Comparison of ENCODE assay signal across 27 cellular contexts in genomic region chr22:38762607-38763006, GRCh38. TPM values are rescaled to one million over a fixed set of nuclear protein-coding genes. Genes with fewer than 3 reads are reported as not detected.
DNase-seq lines count a peak whose midpoint lies in the region; ATAC-seq lines count a peak whose summit lies in the region.
"Had no signal": no experiment of that assay in that cellular context is flagged by ENCODE, and none has a peak within 500 bp of the region (broad histone marks: within the 10 kb centered on the region; RNA-seq: fewer than 3 reads in every experiment).

No MANE protein-coding gene starts in this region.

- no peaks in the 10 kb centered on the region for H3K9me3 Mint-ChIP-seq in stimulated activated effector memory CD8-positive, alpha-beta T cell treated with anti-CD3 and anti-CD28 coated beads, Interleukin-12 subunit alpha, Interleukin-12 subunit beta, amount 100 ng/mL, for 72 hours
- H3K9me3 Mint-ChIP-seq: activated naive CD4-positive, alpha-beta T cell treated with anti-CD3 and anti-CD28 coated beads for 36 hours; activated T-helper 1 cell treated with anti-CD3 and anti-CD28 coated beads, Interleukin-12 subunit alpha, Interleukin-12 subunit beta, Interleukin-2, Interleukin-4 antibody, amounts not matched to agents 30 ng/mL and 10 ng/mL and 1 ng/mL, durations not matched to agents 14 hours and 24 hours and 36 hours; IgD-negative memory B cell; memory B cell; T-cell had no signal

- H3K4me1 Mint-ChIP-seq in stimulated activated effector memory CD8-positive, alpha-beta T cell treated with anti-CD3 and anti-CD28 coated beads, Interleukin-12 subunit alpha, Interleukin-12 subunit beta, amount 100 ng/mL, for 72 hours: peaks cover 26% of the 10 kb centered on the region

- DNase-seq in SHP77 (lab: John Stamatoyannopoulos, UW) (peak; percentile 16 to 47), SHP77 treated with DMSO at 0.1 percent for 48 hours (lab: John Stamatoyannopoulos, UW) (no peak), SK-N-DZ (ENCODE audit: low spot score) (peak; percentile 64), left kidney (ENCODE audit: low read depth, low spot score) (peak; percentile 83), G401 (ENCODE audit: low spot score) (no peak)
- DNase-seq in stimulated activated effector memory CD8-positive, alpha-beta T cell treated with anti-CD3 and anti-CD28 coated beads, Interleukin-12 subunit alpha, Interleukin-12 subunit beta, amount 100 ng/mL, for 72 hours (ENCODE audit: low spot score in 2 of 2): no peak
- DNase-seq: activated CD4-positive, alpha-beta T cell treated with anti-CD3 and anti-CD28 coated beads, Interleukin-2, amount 50 U/mL, for 48 hours; activated naive CD4-positive, alpha-beta T cell treated with anti-CD3 and anti-CD28 coated beads for 36 hours; amniotic stem cell; COR-L47; DMS53; effector CD8-positive, alpha-beta T cell; erythroblast; GF-D8; left cardiac atrium; NCI-H187 treated with DMSO at 0.1 percent for 48 hours; PC-9; SIG-M5; stimulated activated CD8-positive, alpha-beta memory T cell treated with anti-CD3 and anti-CD28 coated beads, Interleukin-4, amount 100 ng/mL, for 48 hours; stomach; T-cell; trophoblast cell had no signal

- peak overlapping the region; percentile 43 for H3K27ac Mint-ChIP-seq in stimulated activated effector memory CD8-positive, alpha-beta T cell treated with anti-CD3 and anti-CD28 coated beads, Interleukin-12 subunit alpha, Interleukin-12 subunit beta, amount 100 ng/mL, for 72 hours
- H3K27ac Mint-ChIP-seq: activated naive CD4-positive, alpha-beta T cell treated with anti-CD3 and anti-CD28 coated beads for 36 hours; activated T-helper 1 cell treated with anti-CD3 and anti-CD28 coated beads, Interleukin-12 subunit alpha, Interleukin-12 subunit beta, Interleukin-2, Interleukin-4 antibody, amounts not matched to agents 30 ng/mL and 10 ng/mL and 1 ng/mL, durations not matched to agents 14 hours and 24 hours and 36 hours; IgD-negative memory B cell; memory B cell; T-cell had no signal

- ATAC-seq in stimulated activated effector memory CD8-positive, alpha-beta T cell treated with anti-CD3 and anti-CD28 coated beads, Interleukin-12 subunit alpha, Interleukin-12 subunit beta, amount 100 ng/mL, for 72 hours: no peak
- ATAC-seq in GM18520 (IDR thresholded peaks at IDR 0.05; ENCODE audit: unreplicated experiment) (no peak), GM21786 (IDR thresholded peaks at IDR 0.05; ENCODE audit: unreplicated experiment) (no peak)
- ATAC-seq: left cardiac atrium, T-cell had no signal

- in situ Hi-C loops in G401 (cut with HindIII; ENCODE audit: low sequenced_read_pairs): no loop called here

- H3K4me3 Mint-ChIP-seq in stimulated activated effector memory CD8-positive, alpha-beta T cell treated with anti-CD3 and anti-CD28 coated beads, Interleukin-12 subunit alpha, Interleukin-12 subunit beta, amount 100 ng/mL, for 72 hours: no peak overlapping the region
- H3K4me3 Mint-ChIP-seq: activated naive CD4-positive, alpha-beta T cell treated with anti-CD3 and anti-CD28 coated beads for 36 hours; activated T-helper 1 cell treated with anti-CD3 and anti-CD28 coated beads, Interleukin-12 subunit alpha, Interleukin-12 subunit beta, Interleukin-2, Interleukin-4 antibody, amounts not matched to agents 30 ng/mL and 10 ng/mL and 1 ng/mL, durations not matched to agents 14 hours and 24 hours and 36 hours; memory B cell; T-cell had no signal

- H3K36me3 Mint-ChIP-seq in stimulated activated effector memory CD8-positive, alpha-beta T cell treated with anti-CD3 and anti-CD28 coated beads, Interleukin-12 subunit alpha, Interleukin-12 subunit beta, amount 100 ng/mL, for 72 hours: no peaks in the 10 kb centered on the region
- H3K36me3 Mint-ChIP-seq: IgD-negative memory B cell, memory B cell, T-cell had no signal

RNA-seq across cellular contexts. Expression of gene SUN2, which starts 6.8 kb away (rescaled TPM):
- 79.1 and 95.6 TPM in 2 replicates for polyA plus RNA-seq in SK-N-DZ (2014; cell fraction: cytosol; rRNA removed)
- 163 and 164 TPM in 2 replicates for polyA plus RNA-seq in SK-N-DZ (2014; cell fraction: nucleus; rRNA removed)
- total RNA-seq in G401 (2014; rRNA removed; shearing (Covaris generic)): 19.4 and 23.9 TPM in 2 replicates

RNA-seq across cellular contexts. Expression of gene DNAL4, which starts 31.3 kb away (rescaled TPM):
- polyA plus RNA-seq in SK-N-DZ (2014; cell fraction: cytosol; rRNA removed): 29.0 and 32.8 TPM in 2 replicates
- 18.6 and 21.3 TPM in 2 replicates for polyA plus RNA-seq in SK-N-DZ (2014; cell fraction: nucleus; rRNA removed)
- 17.9 and 30.9 TPM in 2 replicates for total RNA-seq in G401 (2014; rRNA removed; shearing (Covaris generic))

RNA-seq across cellular contexts. Expression of gene GTPBP1, which starts 56.9 kb away (rescaled TPM):
- polyA plus RNA-seq in SK-N-DZ (2014; cell fraction: cytosol; rRNA removed): 56.2 and 67.9 TPM in 2 replicates
- 43.1 and 57.0 TPM in 2 replicates for polyA plus RNA-seq in SK-N-DZ (2014; cell fraction: nucleus; rRNA removed)
- total RNA-seq in G401 (2014; rRNA removed; shearing (Covaris generic)): 30.5 and 35.9 TPM in 2 replicates

Comparison
In these comparisons a context has a peak if more than half of its experiments do, and no peak if none do; other contexts are left out.
1. DNase-seq: peak in SHP77 (2 of 2), SK-N-DZ (single experiment) and left kidney (single experiment); none in SHP77 treated with DMSO at 0.1 percent for 48 hours (single experiment), stimulated activated effector memory CD8-positive, alpha-beta T cell treated with anti-CD3 and anti-CD28 coated beads, Interleukin-12 subunit alpha, Interleukin-12 subunit beta, amount 100 ng/mL, for 72 hours (0 of 2) and G401 (single experiment).